In the genomic region with DNA sequence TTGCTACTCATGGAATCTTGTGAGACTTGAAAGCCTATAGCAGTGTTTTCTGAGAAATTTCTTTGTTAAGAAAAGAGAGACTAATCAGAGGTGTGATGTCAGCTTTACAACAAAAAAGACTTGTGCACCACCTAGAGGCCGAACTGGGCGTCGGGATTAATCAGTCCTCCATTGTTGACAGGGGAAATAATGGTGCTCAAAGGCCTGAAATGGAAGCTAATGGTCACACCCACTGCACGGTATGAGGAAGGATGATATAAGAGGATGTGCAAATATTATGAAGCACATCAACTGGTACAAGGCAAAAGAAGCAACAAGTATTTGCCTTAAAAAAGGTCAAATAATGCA, we compare ENCODE assay signal across 8 cellular contexts.
DNase-seq lines count a peak whose midpoint lies in the region; ATAC-seq and TF ChIP-seq lines count a peak whose summit lies in the region.

No MANE protein-coding gene starts in this region.

- H3K27ac ChIP-seq in osteoblast (ENCODE audit: low read depth, low read length): no peak overlapping the region

- peak; percentile 83 for TF ChIP-seq CTCF in fibroblast of pulmonary artery (IDR thresholded peaks at IDR 0.05; ENCODE audit: low read length, missing control alignments)
- peak; percentile 64 for TF ChIP-seq CTCF in osteoblast (IDR thresholded peaks at IDR 0.05; ENCODE audit: extremely low read depth, low read depth, low read length)

- H2AFZ ChIP-seq in osteoblast (ENCODE audit: low read length): no peak overlapping the region

- no peaks in the 10 kb centered on the region for H3K4me1 ChIP-seq in osteoblast (ENCODE audit: insufficient read depth, low read length)

- DNase-seq in Caki2 (ENCODE audit: low read depth) (peak; percentile 62), NCI-H1694 (lab: John Stamatoyannopoulos, UW) (peak; percentile 18), SW 1271 (lab: John Stamatoyannopoulos, UW) (peak; percentile 36 to 61), fibroblast of pulmonary artery (ENCODE audit: low read depth) (peak; percentile 85), osteoblast (ENCODE audit: insufficient read length, low spot score, missing footprints) (peak; percentile 79), cortex of kidney (lab: John Stamatoyannopoulos, UW) (no peak)

- H4K20me1 ChIP-seq in osteoblast (ENCODE audit: insufficient read depth, low read length): no peaks in the 10 kb centered on the region

- H3K4me3 ChIP-seq in fibroblast of pulmonary artery (replicated peaks; ENCODE audit: low read depth, low read length) (no peak overlapping the region), osteoblast (ENCODE audit: insufficient read depth, low read length) (no peak overlapping the region)

- in situ Hi-C loops in Caki2 (cut with HindIII; ENCODE audit: low pct_unique_long_range_greater_than_20kb, low sequenced_read_pairs): no loop called here

- no peaks in the 10 kb centered on the region for H3K79me2 ChIP-seq in osteoblast (ENCODE audit: insufficient read depth, low read length)

- H3K27me3 ChIP-seq in osteoblast (ENCODE audit: insufficient read depth, low read length): no peaks in the 10 kb centered on the region

- no peaks in the 10 kb centered on the region for H3K36me3 ChIP-seq in osteoblast (ENCODE audit: insufficient read depth, low read length)

- H3K9me3 ChIP-seq in osteoblast (ENCODE audit: low read depth, low read length): no peaks in the 10 kb centered on the region

- ATAC-seq in GM18870 (IDR thresholded peaks at IDR 0.05; ENCODE audit: unreplicated experiment): peak; percentile 93
- ATAC-seq in HG03039 (IDR thresholded peaks at IDR 0.05; ENCODE audit: unreplicated experiment): peak; percentile 93

- no peak overlapping the region for H3K4me2 ChIP-seq in osteoblast (ENCODE audit: insufficient read depth, low read length)
